Comparison of ENCODE assay signal across 32 cellular contexts in genomic region chr6:75666590-75666989, GRCh38.
"Had no signal": no experiment of that assay in that cellular context is flagged by ENCODE, and none has a peak within 500 bp of the region (broad histone marks: within the 10 kb centered on the region; RNA-seq: fewer than 3 reads in every experiment).

No MANE protein-coding gene starts in this region.

- H3K9me3 Mint-ChIP-seq: activated CD8-positive, alpha-beta T cell treated with anti-CD3 and anti-CD28 coated beads for 36 hours; activated naive CD8-positive, alpha-beta T cell treated with anti-CD3 and anti-CD28 coated beads for 36 hours; activated T-cell treated with anti-CD3 and anti-CD28 coated beads, Interleukin-2, amount 50 U/mL, for 72 hours; activated T-helper 17 cell treated with anti-CD3 and anti-CD28 coated beads, Interleukin-2, amount 50 U/mL, for 72 hours had no signal

- H3K4me1 Mint-ChIP-seq: activated naive CD8-positive, alpha-beta T cell treated with anti-CD3 and anti-CD28 coated beads for 36 hours; activated T-helper 17 cell treated with anti-CD3 and anti-CD28 coated beads, Interleukin-2, amount 50 U/mL, for 72 hours had no signal

- H3K27me3 ChIP-seq: brain microvascular endothelial cell had no signal

- H3K4me3 Mint-ChIP-seq: activated CD8-positive, alpha-beta T cell treated with anti-CD3 and anti-CD28 coated beads for 36 hours; activated naive CD8-positive, alpha-beta T cell treated with anti-CD3 and anti-CD28 coated beads for 36 hours; activated T-cell treated with anti-CD3 and anti-CD28 coated beads, Interleukin-2, amount 50 U/mL, for 72 hours; activated T-helper 17 cell treated with anti-CD3 and anti-CD28 coated beads, Interleukin-2, amount 50 U/mL, for 72 hours had no signal

- H3K27ac Mint-ChIP-seq: activated CD8-positive, alpha-beta T cell treated with anti-CD3 and anti-CD28 coated beads for 36 hours; activated naive CD8-positive, alpha-beta T cell treated with anti-CD3 and anti-CD28 coated beads for 36 hours; activated T-cell treated with anti-CD3 and anti-CD28 coated beads, Interleukin-2, amount 50 U/mL, for 72 hours; activated T-helper 17 cell treated with anti-CD3 and anti-CD28 coated beads, Interleukin-2, amount 50 U/mL, for 72 hours had no signal

- ATAC-seq: activated CD8-positive, alpha-beta T cell treated with anti-CD3 and anti-CD28 coated beads for 36 hours; activated T-cell treated with anti-CD3 and anti-CD28 coated beads, Interleukin-2, amount 50 U/mL, for 72 hours; activated T-helper 17 cell treated with anti-CD3 and anti-CD28 coated beads, Interleukin-2, amount 50 U/mL, for 72 hours; Right ventricle myocardium inferior; SK-N-SH treated with all-trans-retinoic acid at 6 μM for 48 hours had no signal

- H2AFZ ChIP-seq: PC-9 had no signal

- H3K27me3 Mint-ChIP-seq: activated CD8-positive, alpha-beta T cell treated with anti-CD3 and anti-CD28 coated beads for 36 hours; activated naive CD8-positive, alpha-beta T cell treated with anti-CD3 and anti-CD28 coated beads for 36 hours; activated T-helper 17 cell treated with anti-CD3 and anti-CD28 coated beads, Interleukin-2, amount 50 U/mL, for 72 hours had no signal

- H3K27ac ChIP-seq: brain microvascular endothelial cell, PC-9, RWPE1, WERI-Rb-1 had no signal

- H3K4me3 ChIP-seq: PC-9 had no signal

- H3K4me2 ChIP-seq: PC-9 had no signal

- DNase-seq: activated CD4-positive, alpha-beta T cell treated with anti-CD3 and anti-CD28 coated beads for 1 hour; activated CD4-positive, alpha-beta T cell treated with anti-CD3 and anti-CD28 coated beads for 48 hours; activated CD4-positive, CD25-positive, alpha-beta regulatory T cell; activated CD8-positive, alpha-beta T cell treated with anti-CD3 and anti-CD28 coated beads for 36 hours; activated effector memory CD4-positive, alpha-beta T cell treated with anti-CD3 and anti-CD28 coated beads, Interleukin-2, amount 50 U/mL, for 16 hours; activated naive CD4-positive, alpha-beta T cell; activated naive CD4-positive, alpha-beta T cell treated with anti-CD3 and anti-CD28 coated beads, Interleukin-2, amount 50 U/mL, for 16 hours; activated naive CD8-positive, alpha-beta T cell treated with anti-CD3 and anti-CD28 coated beads for 36 hours; activated T-cell treated with anti-CD3 and anti-CD28 coated beads, Interleukin-2, amount 50 U/mL, for 1 hour; activated T-cell treated with anti-CD3 and anti-CD28 coated beads, Interleukin-2, amount 50 U/mL, for 72 hours; amniotic stem cell; aorta; brain microvascular endothelial cell; central memory CD4-positive, alpha-beta T cell; Karpas-422; MV-4-11; NCI-H1092; NCI-H1436 treated with DMSO at 0.1 percent for 48 hours; NCI-H1694 treated with DMSO at 0.1 percent for 48 hours; NCI-H2029; NCI-H345; NCI-H524 treated with DMSO at 0.1 percent for 48 hours; PC-9; SIG-M5; T-helper 1 cell; T-helper 2 cell; T-helper 9 cell; WERI-Rb-1 had no signal
